ENCODE assay signal across 1 cellular context in genomic region chr2:14427982-14428567, GRCh38.
TF ChIP-seq lines count a peak whose summit lies in the region.

No MANE protein-coding gene starts in this region.

TF ChIP-seq in GM12878, 131 proteins besides CTCF, POLR2A, EP300 and RAD21 (continued from another document):
- TF ChIP-seq ZBTB40 (IDR thresholded peaks at IDR 0.05; ENCODE audit: borderline replicate concordance): no peak
- no peak for TF ChIP-seq ELK1 (IDR thresholded peaks at IDR 0.05; ENCODE audit: low read depth, low read length)
- TF ChIP-seq EED (IDR thresholded peaks at IDR 0.05; ENCODE audit: low read depth): no peak
- TF ChIP-seq RELA (IDR thresholded peaks at IDR 0.05; ENCODE audit: borderline replicate concordance, partially characterized antibody): no peak
